In genomic region chr19:3916033-3916432, GRCh38 we compare ENCODE assay signal across 34 cellular contexts. TPM values are rescaled to one million over a fixed set of nuclear protein-coding genes. Genes with fewer than 3 reads are reported as not detected.
"Had no signal": no experiment of that assay in that cellular context is flagged by ENCODE, and none has a peak within 500 bp of the region (broad histone marks: within the 10 kb centered on the region; RNA-seq: fewer than 3 reads in every experiment).

No MANE protein-coding gene starts in this region.

- FAIRE-seq: islet of Langerhans, kidney had no signal

- H3K27ac ChIP-seq: hepatocyte, left lung, lower lobe of right lung, neutrophil, ovary, right atrium auricular region, right lobe of liver, stomach, testis, thyroid gland, transverse colon, upper lobe of left lung, vagina had no signal

- H3K9me3 ChIP-seq: neutrophil, ovary, right lobe of liver, testis, thyroid gland, transverse colon, vagina had no signal

- H3K36me3 ChIP-seq: left lung, lower lobe of right lung, neutrophil, ovary, right atrium auricular region, right lobe of liver, stomach, thyroid gland, transverse colon, upper lobe of left lung, vagina had no signal

- H3K4me2 ChIP-seq: hepatocyte, smooth muscle cell had no signal

- H3K79me2 ChIP-seq: hepatocyte had no signal

- DNase-seq: kidney; left colon; left lung; lower lobe of right lung; mammary epithelial cell; mesenchymal stem cell; naive thymus-derived CD8-positive, alpha-beta T cell; occipital lobe; ovary; right lobe of liver; stimulated activated CD4-positive, alpha-beta T cell treated with anti-CD3 and anti-CD28 coated beads, Interleukin-1b, Interleukin-23, amount 100 ng/mL, for 48 hours; stimulated activated CD4-positive, alpha-beta T cell treated with anti-CD3 and anti-CD28 coated beads, Interleukin-2, amount 100 ng/mL, for 48 hours; stimulated activated CD4-positive, alpha-beta T cell treated with anti-CD3 and anti-CD28 coated beads, Interleukin-4, amount 100 ng/mL, for 4 hours; stimulated activated CD8-positive, alpha-beta memory T cell treated with anti-CD3 and anti-CD28 coated beads, Interleukin-4, amount 100 ng/mL, for 48 hours; stimulated activated naive B cell treated with anti-CD40 and anti-IgM and Interleukin-4, amounts not matched to agents 10 μg/mL and 1 μg/mL and 100 μg/mL, for 72 hours; stimulated activated naive CD8-positive, alpha-beta T cell treated with anti-CD3 and anti-CD28 coated beads, Interleukin-15, Interleukin-2, amounts not matched to agents 100 U/mL and 50 U/mL, for 24 hours; stomach; testis; thyroid gland; transverse colon; upper lobe of left lung had no signal

- H3K4me1 ChIP-seq: left lung, lower lobe of right lung, right atrium auricular region, right lobe of liver, stomach, testis, thyroid gland, transverse colon, upper lobe of left lung, vagina had no signal

- H2AFZ ChIP-seq: hepatocyte had no signal

- H3K4me3 ChIP-seq: hepatocyte, left lung, lower lobe of right lung, ovary, right atrium auricular region, right lobe of liver, smooth muscle cell, stomach, testis, thyroid gland, transverse colon, upper lobe of left lung, vagina had no signal

- H3K27me3 ChIP-seq: hepatocyte, left lung, neutrophil, ovary, right atrium auricular region, right lobe of liver, stomach, testis, thyroid gland, transverse colon, upper lobe of left lung, vagina had no signal

RNA-seq across cellular contexts. Expression of gene NMRK2, which starts 16.8 kb away (rescaled TPM):
- total RNA-seq: hepatocyte; left colon; liver; lower lobe of right lung; mammary epithelial cell; mucosa of gallbladder; naive thymus-derived CD8-positive, alpha-beta T cell; neural crest cell; occipital lobe; pulmonary artery endothelial cell; renal cortical epithelial cell; smooth muscle cell; thyroid gland; upper lobe of left lung; vagina had no signal

RNA-seq across cellular contexts. Expression of gene ATCAY, which starts 35.5 kb away (rescaled TPM):
- total RNA-seq: left lung; liver; lower lobe of right lung; mammary epithelial cell; naive thymus-derived CD8-positive, alpha-beta T cell; pulmonary artery endothelial cell; renal cortical epithelial cell; right atrium auricular region; right lobe of liver; upper lobe of left lung had no signal

RNA-seq across cellular contexts. Expression of gene ZFR2, which starts 47.2 kb away (rescaled TPM):
- total RNA-seq: left colon, liver, mammary epithelial cell, pulmonary artery endothelial cell, right atrium auricular region, right lobe of liver, skeletal muscle tissue, thyroid gland, transverse colon, urinary bladder, vagina had no signal
